Comparison of ENCODE assay signal across 2 cellular contexts in the genomic region with DNA sequence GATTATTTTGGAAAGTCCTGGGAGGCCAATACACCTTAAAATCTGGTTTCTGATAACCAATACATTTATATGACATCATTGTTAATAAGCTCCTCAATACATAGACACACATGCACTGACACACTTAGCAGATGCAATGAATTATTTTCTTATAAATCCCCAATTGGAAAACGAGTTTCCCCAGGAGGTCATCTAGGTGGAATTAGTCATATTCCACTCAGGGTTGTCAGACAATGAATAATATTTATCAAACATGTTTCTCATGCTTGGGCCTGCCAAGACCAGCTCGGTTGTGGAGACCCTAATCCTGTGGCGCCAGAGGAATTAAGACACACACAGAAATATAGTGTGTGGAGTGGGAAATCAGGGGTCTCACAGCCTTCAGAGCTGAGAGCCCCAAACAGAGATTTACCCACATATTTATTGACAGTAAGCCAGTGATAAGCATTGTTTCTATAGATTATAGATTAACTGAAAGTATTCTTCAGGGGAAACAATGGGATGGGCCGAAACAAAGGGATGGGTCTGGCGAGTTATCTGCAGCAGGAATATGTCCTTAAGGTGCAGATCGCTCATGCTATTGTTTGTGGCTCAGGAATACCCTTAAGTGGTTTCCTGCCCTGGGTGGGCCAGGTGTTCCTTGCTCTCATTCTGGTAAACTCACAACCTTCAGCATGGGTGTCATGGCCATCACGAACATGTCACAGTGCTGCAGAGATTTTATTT.
TF ChIP-seq lines count a peak whose summit lies in the region.
"Not testable (repeated sequence)": the region's sequence is repeated elsewhere in the genome, so short reads cannot be mapped to it uniquely, and the experiment has no call there.

No MANE protein-coding gene starts in this region.

TF ChIP-seq in HCT116, 20 proteins besides CTCF, POLR2A, EP300 and RAD21:
- peak; percentile 15; the same call in 1 of the 2 replicates for TF ChIP-seq CBX3 (IDR thresholded peaks at IDR 0.05; ENCODE audit: low read depth)

TF ChIP-seq in HepG2, 621 proteins besides CTCF, POLR2A, EP300 and RAD21:
- peak; percentile 98 for TF ChIP-seq ZNF761 (CRISPR knock-in tag; conservative IDR thresholded peaks at IDR 0.05)
- peak; percentile 68 for TF ChIP-seq ATF7 (IDR thresholded peaks at IDR 0.05)
- not testable (repeated sequence) for TF ChIP-seq ATF7 (CRISPR knock-in tag; IDR thresholded peaks at IDR 0.05)
